Comparison of ENCODE assay signal across 7 cellular contexts in genomic region chr2:44778671-44779476, GRCh38.
DNase-seq lines count a peak whose midpoint lies in the region; ATAC-seq and TF ChIP-seq lines count a peak whose summit lies in the region.

No MANE protein-coding gene starts in this region.

- H3K36me3 Mint-ChIP-seq in stimulated activated memory B cell treated with anti-CD40 and anti-IgM and Interleukin-4, amounts not matched to agents 10 μg/mL and 1 μg/mL and 100 μg/mL, for 72 hours = peaks cover 12% of the 10 kb centered on the region

- H3K27me3 ChIP-seq in SJCRH30 = no peaks in the 10 kb centered on the region
- peaks cover 15% of the 10 kb centered on the region for H3K27me3 ChIP-seq in brain microvascular endothelial cell (replicated peaks)

- H3K4me3 Mint-ChIP-seq in stimulated activated memory B cell treated with anti-CD40 and anti-IgM and Interleukin-4, amounts not matched to agents 10 μg/mL and 1 μg/mL and 100 μg/mL, for 72 hours = peak overlapping the region; percentile 58

- H3K27ac ChIP-seq in SJCRH30 = peak overlapping the region; percentile 91
- no peak overlapping the region for H3K27ac ChIP-seq in brain microvascular endothelial cell

- no peak for TF ChIP-seq CTCF in brain microvascular endothelial cell (IDR thresholded peaks at IDR 0.05; ENCODE audit: low read depth, low read length, missing control alignments)

- H3K4me1 ChIP-seq in SJCRH30 = peaks cover 23% of the 10 kb centered on the region

- DNase-seq in SJCRH30 (no peak), NCI-H226 (no peak), NCI-H82 treated with DMSO at 0.1 percent for 48 hours (lab: John Stamatoyannopoulos, UW; ENCODE audit: unreplicated experiment) (no peak), brain microvascular endothelial cell (no peak)

- H3K27ac Mint-ChIP-seq in stimulated activated memory B cell treated with anti-CD40 and anti-IgM and Interleukin-4, amounts not matched to agents 10 μg/mL and 1 μg/mL and 100 μg/mL, for 72 hours = peak overlapping the region; percentile 38

- H3K4me3 ChIP-seq in SJCRH30 (peak overlapping the region; percentile 52), brain microvascular endothelial cell (ENCODE audit: low read depth, low read length) (no peak overlapping the region)

- peaks cover 28% of the 10 kb centered on the region for H3K4me1 Mint-ChIP-seq in stimulated activated memory B cell treated with anti-CD40 and anti-IgM and Interleukin-4, amounts not matched to agents 10 μg/mL and 1 μg/mL and 100 μg/mL, for 72 hours

- H3K36me3 ChIP-seq in SJCRH30 (no peaks in the 10 kb centered on the region), brain microvascular endothelial cell (replicated peaks) (no peaks in the 10 kb centered on the region)

- H3K9me3 Mint-ChIP-seq in stimulated activated memory B cell treated with anti-CD40 and anti-IgM and Interleukin-4, amounts not matched to agents 10 μg/mL and 1 μg/mL and 100 μg/mL, for 72 hours = peaks cover 6% of the 10 kb centered on the region

- ATAC-seq in GM19328 (IDR thresholded peaks at IDR 0.05; ENCODE audit: unreplicated experiment) = peak; percentile 91
- ATAC-seq in HG03039 (IDR thresholded peaks at IDR 0.05; ENCODE audit: unreplicated experiment) = peak; percentile 95
- ATAC-seq in stimulated activated memory B cell treated with anti-CD40 and anti-IgM and Interleukin-4, amounts not matched to agents 10 μg/mL and 1 μg/mL and 100 μg/mL, for 72 hours = peak; percentile 98

- in situ Hi-C loops in brain microvascular endothelial cell (cut with HindIII; ENCODE audit: low pct_ligation_motif_present, low sequenced_read_pairs) = no loop called here

- no peaks in the 10 kb centered on the region for H3K27me3 Mint-ChIP-seq in stimulated activated memory B cell treated with anti-CD40 and anti-IgM and Interleukin-4, amounts not matched to agents 10 μg/mL and 1 μg/mL and 100 μg/mL, for 72 hours

- H3K9me3 ChIP-seq in SJCRH30 (replicated peaks) = no peaks in the 10 kb centered on the region
